ENCODE assay signal across 12 cellular contexts in genomic region chr10:13414855-13415254, GRCh38.
DNase-seq lines count a peak whose midpoint lies in the region; ATAC-seq, FAIRE-seq and TF ChIP-seq lines count a peak whose summit lies in the region.
"Had no signal": no experiment of that assay in that cellular context is flagged by ENCODE, and none has a peak within 500 bp of the region (broad histone marks: within the 10 kb centered on the region; RNA-seq: fewer than 3 reads in every experiment).

No MANE protein-coding gene starts in this region.

- H3K4me1 Mint-ChIP-seq in Calu3 (ENCODE audit: low read depth, unreplicated experiment): no peaks in the 10 kb centered on the region
- H3K4me1 Mint-ChIP-seq: naive thymus-derived CD8-positive, alpha-beta T cell had no signal

- POLR2A ChIA-PET in K562 (lab: Yijun Ruan, JAX): interaction anchor here (0.7 kb wide), 1 partner anchor 24 kb away, joined by 3 read pairs; no protein-coding TSS in a partner anchor

- H3K27ac ChIP-seq in K562 (ENCODE audit: extremely low read depth, low read depth, low read length) (peak overlapping the region; percentile 91; the same call in 2 of the 3 replicates), right lobe of liver (no peak overlapping the region), caudate nucleus (ENCODE audit: low read depth, low read length) (no peak overlapping the region)
- H3K27ac ChIP-seq: SJSA1 had no signal

- H2AFZ ChIP-seq in K562 (ENCODE audit: low read depth, low read length): peak overlapping the region; percentile 43

- H4K20me1 ChIP-seq in K562 (replicated peaks; ENCODE audit: control insufficient read depth, insufficient read depth, low read length): no peaks in the 10 kb centered on the region

- peak; percentile 71 for FAIRE-seq in K562 (lab: Jason Lieb, UNC)
- no peak for FAIRE-seq in GM19239 (lab: Jason Lieb, UNC)

- no peaks in the 10 kb centered on the region for H3K9me1 ChIP-seq in K562 (ENCODE audit: control insufficient read depth, insufficient read depth, low read length)

- WGBS in K562 (ENCODE audit: insufficient coverage, low coverage, missing lambda C conversion rate): 40% methylated on average over 2 of the region's 2 CpGs
- WGBS in right lobe of liver (ENCODE audit: insufficient coverage, low coverage, low lambda C conversion rate, missing lambda C conversion rate): 36% methylated on average over 2 of the region's 2 CpGs

- H3K27me3 Mint-ChIP-seq in Calu3 (ENCODE audit: unreplicated experiment): peaks cover 45% of the 10 kb centered on the region

- H3K4me1 ChIP-seq in K562 (replicated peaks in 1 of 2; ENCODE audit: control insufficient read depth in 2 of 2, insufficient read depth in 2 of 2, low read length in 2 of 2) (peaks cover 26 to 33% of the 10 kb centered on the region in 2 experiments), right lobe of liver (no peaks in the 10 kb centered on the region)
- H3K4me1 ChIP-seq: SJSA1 had no signal

- peak in 1 of 2 experiments; percentile 55; a peak in 2 of 4 replicates for TF ChIP-seq RAD21 in K562 (CRISPR knock-in tag; conservative IDR thresholded peaks at IDR 0.05 in 1 of 2, IDR thresholded peaks at IDR 0.05 in 1 of 2)

- no peak overlapping the region for H3K4me2 ChIP-seq in K562 (ENCODE audit: insufficient read depth, low read length)

- TF ChIP-seq POLR2A in K562 (conservative IDR thresholded peaks at IDR 0.05) (no peak), right lobe of liver (IDR thresholded peaks at IDR 0.05) (no peak)

- ATAC-seq in K562: peak; percentile 43
- peak; percentile 36 to 59 (median 52) for ATAC-seq in right lobe of liver
- no peak for ATAC-seq in HG03354 (IDR thresholded peaks at IDR 0.05; ENCODE audit: poor library complexity, severe bottlenecking, unreplicated experiment)
- ATAC-seq in GM21526 (IDR thresholded peaks at IDR 0.05; ENCODE audit: low FRiP score, unreplicated experiment): no peak
- ATAC-seq: activated T-cell treated with anti-CD3 and anti-CD28 coated beads, Interleukin-2, amount 50 U/mL, for 4 hours; naive thymus-derived CD8-positive, alpha-beta T cell had no signal

- DNase-seq in Calu3: peak; percentile 54
- peak; percentile 60 for DNase-seq in HuH-7 (ENCODE audit: low spot score)
- DNase-seq in K562 (ENCODE audit: extremely low read depth in 1 of 4, low spot score in 3 of 4): peak in 3 of 4 experiments; percentile 24 to 64 (median 42)
- DNase-seq in right lobe of liver: peak in 1 of 3 donors; percentile 25
- DNase-seq in caudate nucleus (lab: John Stamatoyannopoulos, UW): no peak
- no peak for DNase-seq in GM19239 (ENCODE audit: insufficient read length, low spot score)
- DNase-seq: activated T-cell treated with anti-CD3 and anti-CD28 coated beads, Interleukin-2, amount 50 U/mL, for 4 hours; KG1; naive thymus-derived CD8-positive, alpha-beta T cell had no signal

- no peaks in the 10 kb centered on the region for H3K36me3 Mint-ChIP-seq in Calu3 (ENCODE audit: insufficient read depth, unreplicated experiment)

- H3K9ac ChIP-seq in K562 (ENCODE audit: insufficient read depth in 1 of 2, low read depth in 2 of 2, low read length in 2 of 2): peak overlapping the region in 1 of 2 experiments; percentile 39; a peak in 2 of 4 replicates

- H3K9me3 Mint-ChIP-seq in Calu3 (ENCODE audit: low read depth, unreplicated experiment): no peaks in the 10 kb centered on the region

- no TSS peak for BruUV-seq in Calu3 (replicated peaks; lab: Mats Ljungman, UMichigan)
- BruUV-seq in K562 (replicated peaks; lab: Mats Ljungman, UMichigan): no TSS peak

- H3K27ac Mint-ChIP-seq in Calu3 (ENCODE audit: unreplicated experiment): no peak overlapping the region
- H3K27ac Mint-ChIP-seq: naive thymus-derived CD8-positive, alpha-beta T cell had no signal

- H3K79me2 ChIP-seq in K562 (ENCODE audit: control insufficient read depth, insufficient read depth, low read length): no peaks in the 10 kb centered on the region

- no peak overlapping the region for H3K4me3 ChIP-seq in K562
- no peak overlapping the region for H3K4me3 ChIP-seq in right lobe of liver
- H3K4me3 ChIP-seq: SJSA1 had no signal

- TF ChIP-seq EP300 in K562 (IDR thresholded peaks at IDR 0.05; ENCODE audit: low read length): no peak

- no peaks in the 10 kb centered on the region for H3K36me3 ChIP-seq in K562 (ENCODE audit: control insufficient read depth, insufficient read depth, low read length)
- H3K36me3 ChIP-seq in right lobe of liver: no peaks in the 10 kb centered on the region
- H3K36me3 ChIP-seq: SJSA1 had no signal

- TF ChIP-seq CTCF in Calu3 (IDR thresholded peaks at IDR 0.05; ENCODE audit: unreplicated experiment) (peak; percentile 20), K562 (IDR thresholded peaks at IDR 0.05 in 2 of 3, conservative IDR thresholded peaks at IDR 0.05 in 1 of 3; ENCODE audit: insufficient read depth in 2 of 3, low read depth in 1 of 3, low read length in 3 of 3) (peak; percentile 40 to 51 (median 43); a peak in 4 of 6 replicates), right lobe of liver (IDR thresholded peaks at IDR 0.05) (peak in 3 of 4 donors; percentile 28 to 36 (median 29))

- H3K27me3 ChIP-seq in K562 (ENCODE audit: control insufficient read depth in 2 of 2, insufficient read depth in 2 of 2, low read length in 2 of 2) (no peaks in the 10 kb centered on the region), right lobe of liver (no peaks in the 10 kb centered on the region)
- H3K27me3 ChIP-seq: SJSA1 had no signal

- in situ Hi-C loops in K562 (cut with MboI): no loop called here

- peaks cover 18% of the 10 kb centered on the region for H3K9me3 ChIP-seq in K562 (replicated peaks; ENCODE audit: control insufficient read depth, insufficient read depth, low read depth, low read length)
- H3K9me3 ChIP-seq in right lobe of liver: no peaks in the 10 kb centered on the region
- H3K9me3 ChIP-seq: SJSA1 had no signal

- no peak overlapping the region for H3K4me3 Mint-ChIP-seq in Calu3 (ENCODE audit: low read depth, unreplicated experiment)
- H3K4me3 Mint-ChIP-seq: activated T-cell treated with anti-CD3 and anti-CD28 coated beads, Interleukin-2, amount 50 U/mL, for 4 hours; naive thymus-derived CD8-positive, alpha-beta T cell had no signal

- intact Hi-C loops in Calu3 (cut with micrococcal nuclease; ENCODE audit: unreplicated experiment) (loop anchor here (5.0 kb wide), 1 partner anchor 122 kb away; no protein-coding TSS in a partner anchor), K562 (cut with micrococcal nuclease) (loop anchor here (1.0 kb wide), 2 partner anchors 11 to 25 kb away; no protein-coding TSS in a partner anchor), right lobe of liver (cut with DNase I) (no loop called here)

- CTCF ChIA-PET in Calu3 (lab: Charles Lee): interaction anchor here (1.9 to 2.7 kb wide), 2 partner anchors 25 to 122 kb away, joined by 7 read pairs; no protein-coding TSS in a partner anchor
- CTCF ChIA-PET in K562 (lab: Yijun Ruan, JAX; ENCODE audit: low intra/inter-chr PET ratio): no interaction called here

TF ChIP-seq in K562, 482 proteins besides CTCF, POLR2A, EP300 and RAD21 (continues in another document):
- TF ChIP-seq NFRKB (IDR thresholded peaks at IDR 0.05; ENCODE audit: low read depth) (peak; percentile 9; the same call in 1 of the 2 replicates), THRB (CRISPR knock-in tag; conservative IDR thresholded peaks at IDR 0.05) (no peak), RBM39 (optimal IDR thresholded peaks at IDR 0.05; ENCODE audit: low read depth, low read length) (no peak), OTX1 (CRISPR knock-in tag; IDR thresholded peaks at IDR 0.05) (no peak), CBX3 (IDR thresholded peaks at IDR 0.05; ENCODE audit: borderline replicate concordance in 1 of 2, low read length in 2 of 2) (peak in 1 of 2 experiments; percentile 63; a peak in 1 of 3 replicates), TEAD4 (IDR thresholded peaks at IDR 0.05; ENCODE audit: low read length) (peak; percentile 35; the same call in 1 of the 2 replicates), TEAD4 (CRISPR knock-in tag; IDR thresholded peaks at IDR 0.05; ENCODE audit: borderline replicate concordance) (no peak)
- TF ChIP-seq, protein P1, sequence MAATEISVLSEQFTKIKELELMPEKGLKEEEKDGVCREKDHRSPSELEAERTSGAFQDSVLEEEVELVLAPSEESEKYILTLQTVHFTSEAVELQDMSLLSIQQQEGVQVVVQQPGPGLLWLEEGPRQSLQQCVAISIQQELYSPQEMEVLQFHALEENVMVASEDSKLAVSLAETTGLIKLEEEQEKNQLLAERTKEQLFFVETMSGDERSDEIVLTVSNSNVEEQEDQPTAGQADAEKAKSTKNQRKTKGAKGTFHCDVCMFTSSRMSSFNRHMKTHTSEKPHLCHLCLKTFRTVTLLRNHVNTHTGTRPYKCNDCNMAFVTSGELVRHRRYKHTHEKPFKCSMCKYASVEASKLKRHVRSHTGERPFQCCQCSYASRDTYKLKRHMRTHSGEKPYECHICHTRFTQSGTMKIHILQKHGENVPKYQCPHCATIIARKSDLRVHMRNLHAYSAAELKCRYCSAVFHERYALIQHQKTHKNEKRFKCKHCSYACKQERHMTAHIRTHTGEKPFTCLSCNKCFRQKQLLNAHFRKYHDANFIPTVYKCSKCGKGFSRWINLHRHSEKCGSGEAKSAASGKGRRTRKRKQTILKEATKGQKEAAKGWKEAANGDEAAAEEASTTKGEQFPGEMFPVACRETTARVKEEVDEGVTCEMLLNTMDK (IDR thresholded peaks at IDR 0.05; ENCODE audit: borderline replicate concordance, insufficient read depth, low read depth, low read length, poor library complexity, severe bottlenecking): peak; percentile 26

Comparison
In these comparisons a context has a peak if more than half of its experiments do, and no peak if none do; other contexts are left out.
1. DNase-seq: peak in Calu3 (single experiment), HuH-7 (single experiment) and K562 (3 of 4); none in caudate nucleus (0 of 61) and GM19239 (single experiment).
2. ATAC-seq: peak in K562 (single experiment) and right lobe of liver (4 of 4); none in HG03354 (single experiment) and GM21526 (single experiment).
3. intact Hi-C loops: an anchor here in Calu3 (5.0 kb wide) and K562 (1.0 kb wide); none called in right lobe of liver.
4. Peak in every context shown above with its lines, with median percentiles within 50 percentile points of each other: CTCF ChIP-seq.